Comparison of ENCODE assay signal across 18 cellular contexts in genomic region chr16:17407321-17407720, GRCh38.
DNase-seq lines count a peak whose midpoint lies in the region; ATAC-seq and TF ChIP-seq lines count a peak whose summit lies in the region.
"Had no signal": no experiment of that assay in that cellular context is flagged by ENCODE, and none has a peak within 500 bp of the region (broad histone marks: within the 10 kb centered on the region; RNA-seq: fewer than 3 reads in every experiment).

No MANE protein-coding gene starts in this region.

- H3K36me3 Mint-ChIP-seq in MCF 10A (ENCODE audit: insufficient read depth, unreplicated experiment) (no peaks in the 10 kb centered on the region), progenitor cell of endocrine pancreas (ENCODE audit: insufficient read depth) (peaks cover 3% of the 10 kb centered on the region)
- H3K36me3 Mint-ChIP-seq in stimulated activated memory B cell treated with anti-CD40 and anti-IgM and Interleukin-4, amounts not matched to agents 10 μg/mL and 1 μg/mL and 100 μg/mL, for 72 hours = peaks cover 9% of the 10 kb centered on the region

- intact Hi-C loops in breast epithelium (cut with DNase I; ENCODE audit: low total_unique reads) = no loop called here
- intact Hi-C loops in MCF 10A (cut with micrococcal nuclease) = no loop called here
- intact Hi-C loops in uterus (cut with DNase I; ENCODE audit: low total_unique reads) = no loop called here

- CTCF ChIA-PET in MCF 10A (lab: Yijun Ruan, JAX) = no interaction called here

- no peak overlapping the region for H3K4me3 Mint-ChIP-seq in MCF 10A (ENCODE audit: unreplicated experiment)
- H3K4me3 Mint-ChIP-seq in stimulated activated memory B cell treated with anti-CD40 and anti-IgM and Interleukin-4, amounts not matched to agents 10 μg/mL and 1 μg/mL and 100 μg/mL, for 72 hours = no peak overlapping the region
- no peak overlapping the region for H3K4me3 Mint-ChIP-seq in progenitor cell of endocrine pancreas (ENCODE audit: low read depth)
- H3K4me3 Mint-ChIP-seq: H9 had no signal

- H3K27ac Mint-ChIP-seq in MCF 10A (ENCODE audit: low read depth, unreplicated experiment) (no peak overlapping the region), progenitor cell of endocrine pancreas (no peak overlapping the region)
- H3K27ac Mint-ChIP-seq in stimulated activated memory B cell treated with anti-CD40 and anti-IgM and Interleukin-4, amounts not matched to agents 10 μg/mL and 1 μg/mL and 100 μg/mL, for 72 hours = peak overlapping the region; percentile 83

- H3K36me3 ChIP-seq in breast epithelium (no peaks in the 10 kb centered on the region), gastroesophageal sphincter (no peaks in the 10 kb centered on the region), uterus (no peaks in the 10 kb centered on the region)

- DNase-seq in breast epithelium (ENCODE audit: low spot score in 2 of 2) (no peak), MCF 10A (ENCODE audit: unreplicated experiment) (no peak), uterus (no peak), progenitor cell of endocrine pancreas (ENCODE audit: low spot score, unreplicated experiment) (no peak)
- DNase-seq: C1 segment of cervical spinal cord; DMS 273 treated with DMSO at 0.1 percent for 48 hours; H9; NCI-H187; NCI-H526 treated with DMSO at 0.1 percent for 48 hours; NK-92 treated with Interleukin-12 subunit alpha and Interleukin-12 subunit beta, amount 100 ng/mL, for 24 hours; RPMI8226; SIG-M5 had no signal

- H3K27ac ChIP-seq in breast epithelium (peak overlapping the region; percentile 29 to 68), gastroesophageal sphincter (peak overlapping the region; percentile 86 to 92 (median 90)), uterus (peak overlapping the region; percentile 77 to 79)
- H3K27ac ChIP-seq: 22Rv1, HL-60 had no signal

- H3K9me3 Mint-ChIP-seq in MCF 10A (ENCODE audit: unreplicated experiment) = peaks cover 29% of the 10 kb centered on the region
- H3K9me3 Mint-ChIP-seq in stimulated activated memory B cell treated with anti-CD40 and anti-IgM and Interleukin-4, amounts not matched to agents 10 μg/mL and 1 μg/mL and 100 μg/mL, for 72 hours = no peaks in the 10 kb centered on the region
- H3K9me3 Mint-ChIP-seq in progenitor cell of endocrine pancreas (ENCODE audit: low read depth) = peaks cover 9% of the 10 kb centered on the region

- TF ChIP-seq EP300 in gastroesophageal sphincter (IDR thresholded peaks at IDR 0.05) = no peak

- 88 to 100% methylated on average over 3 of the region's 3 CpGs for WGBS in gastroesophageal sphincter (ENCODE audit: low coverage in 1 of 2), 2 donors

- BruUV-seq in MCF 10A (replicated peaks; lab: Mats Ljungman, UMichigan) = no TSS peak

- no peaks in the 10 kb centered on the region for H3K27me3 Mint-ChIP-seq in MCF 10A (ENCODE audit: insufficient read depth, unreplicated experiment)
- no peaks in the 10 kb centered on the region for H3K27me3 Mint-ChIP-seq in stimulated activated memory B cell treated with anti-CD40 and anti-IgM and Interleukin-4, amounts not matched to agents 10 μg/mL and 1 μg/mL and 100 μg/mL, for 72 hours
- H3K27me3 Mint-ChIP-seq in progenitor cell of endocrine pancreas = no peaks in the 10 kb centered on the region

- TF ChIP-seq CTCF in breast epithelium (IDR thresholded peaks at IDR 0.05) (no peak), MCF 10A (IDR thresholded peaks at IDR 0.05; ENCODE audit: unreplicated experiment) (no peak), gastroesophageal sphincter (IDR thresholded peaks at IDR 0.05) (no peak), uterus (IDR thresholded peaks at IDR 0.05) (no peak), progenitor cell of endocrine pancreas (IDR thresholded peaks at IDR 0.05; ENCODE audit: unreplicated experiment) (no peak)

- ATAC-seq in gastroesophageal sphincter (no peak), HG03469 (IDR thresholded peaks at IDR 0.05; ENCODE audit: unreplicated experiment) (no peak), HG03039 (IDR thresholded peaks at IDR 0.05; ENCODE audit: unreplicated experiment) (no peak)
- ATAC-seq in stimulated activated memory B cell treated with anti-CD40 and anti-IgM and Interleukin-4, amounts not matched to agents 10 μg/mL and 1 μg/mL and 100 μg/mL, for 72 hours = no peak

- POLR2A ChIA-PET in MCF 10A (lab: Yijun Ruan, JAX) = no interaction called here

- H3K9me3 ChIP-seq in breast epithelium = no peaks in the 10 kb centered on the region
- H3K9me3 ChIP-seq in gastroesophageal sphincter = no peaks in the 10 kb centered on the region
- H3K9me3 ChIP-seq in uterus = no peaks in the 10 kb centered on the region

- no peak overlapping the region for H3K4me3 ChIP-seq in breast epithelium
- no peak overlapping the region for H3K4me3 ChIP-seq in gastroesophageal sphincter
- H3K4me3 ChIP-seq in uterus = no peak overlapping the region

- H3K4me1 ChIP-seq in breast epithelium = peaks cover 5 to 8% of the 10 kb centered on the region in 2 donors
- H3K4me1 ChIP-seq in gastroesophageal sphincter = peaks cover 0 to 75% (median 27%) of the 10 kb centered on the region in 3 donors
- no peaks in the 10 kb centered on the region for H3K4me1 ChIP-seq in uterus

- TF ChIP-seq POLR2A in breast epithelium (IDR thresholded peaks at IDR 0.05) (no peak), gastroesophageal sphincter (IDR thresholded peaks at IDR 0.05) (no peak), uterus (IDR thresholded peaks at IDR 0.05) (no peak)

- no peaks in the 10 kb centered on the region for H3K4me1 Mint-ChIP-seq in MCF 10A (ENCODE audit: insufficient read depth, unreplicated experiment)
- H3K4me1 Mint-ChIP-seq in stimulated activated memory B cell treated with anti-CD40 and anti-IgM and Interleukin-4, amounts not matched to agents 10 μg/mL and 1 μg/mL and 100 μg/mL, for 72 hours = peaks cover 55% of the 10 kb centered on the region
- H3K4me1 Mint-ChIP-seq in progenitor cell of endocrine pancreas (ENCODE audit: low read depth) = peaks cover 12% of the 10 kb centered on the region

- H3K27me3 ChIP-seq in breast epithelium (no peaks in the 10 kb centered on the region), gastroesophageal sphincter (no peaks in the 10 kb centered on the region), uterus (no peaks in the 10 kb centered on the region)
